Comparison of ENCODE assay signal across 19 cellular contexts in genomic region chr3:156628095-156628690, GRCh38. TPM values are rescaled to one million over a fixed set of nuclear protein-coding genes. Genes with fewer than 3 reads are reported as not detected.
DNase-seq lines count a peak whose midpoint lies in the region; ATAC-seq and TF ChIP-seq lines count a peak whose summit lies in the region.
"Had no signal": no experiment of that assay in that cellular context is flagged by ENCODE, and none has a peak within 500 bp of the region (broad histone marks: within the 10 kb centered on the region; RNA-seq: fewer than 3 reads in every experiment).

No MANE protein-coding gene starts in this region.

- peak; percentile 81 for DNase-seq in Caki2 (ENCODE audit: low read depth)
- DNase-seq in endodermal cell = no peak
- DNase-seq in lower lobe of right lung = no peak
- no peak for DNase-seq in GM20000 (ENCODE audit: low spot score)
- DNase-seq in COR-L47 (lab: John Stamatoyannopoulos, UW) = no peak
- DNase-seq: activated CD4-positive, alpha-beta T cell treated with anti-CD3 and anti-CD28 coated beads, Interleukin-2, amount 10 ng/mL, durations not matched to agents 24 days and 14 days; activated gamma-delta T cell treated with Interleukin-2 at 50 U/mL for 16 hours; anterior cingulate cortex; NCI-H1436 treated with DMSO at 0.1 percent for 48 hours; NCI-H345; NK-92 treated with Interleukin-12 subunit alpha and Interleukin-12 subunit beta, amount 100 ng/mL, for 24 hours; posterior cingulate gyrus; small intestine; stimulated activated CD4-positive, alpha-beta T cell treated with anti-CD3 and anti-CD28 coated beads, Interleukin-4, amount 100 ng/mL, for 1 hour had no signal

- H3K27ac Mint-ChIP-seq in endodermal cell = no peak overlapping the region
- H3K27ac Mint-ChIP-seq: activated CD4-positive, alpha-beta T cell treated with anti-CD3 and anti-CD28 coated beads, Interleukin-2, amount 10 ng/mL, durations not matched to agents 24 days and 14 days; natural killer cell treated with Interleukin-12 subunit alpha and Interleukin-12 subunit beta and Interleukin-15 and Interleukin-18, amount 100 ng/mL, for 72 hours had no signal

- TF ChIP-seq CTCF in endodermal cell (conservative IDR thresholded peaks at IDR 0.05) = no peak
- TF ChIP-seq CTCF in lower lobe of right lung (IDR thresholded peaks at IDR 0.05) = no peak
- no peak for TF ChIP-seq CTCF in GM20000 (IDR thresholded peaks at IDR 0.05; ENCODE audit: extremely low read depth, missing control alignments)

- H3K36me3 ChIP-seq in endodermal cell (ENCODE audit: control insufficient read depth, insufficient read depth, low read length) (no peaks in the 10 kb centered on the region), lower lobe of right lung (no peaks in the 10 kb centered on the region)

- ATAC-seq in lower lobe of right lung (peak in 1 of 2 donors; percentile 5), GM19452 (IDR thresholded peaks at IDR 0.05; ENCODE audit: unreplicated experiment) (no peak), GM18517 (IDR thresholded peaks at IDR 0.05; ENCODE audit: unreplicated experiment) (no peak)
- ATAC-seq: foreskin keratinocyte; natural killer cell treated with Interleukin-12 subunit alpha and Interleukin-12 subunit beta and Interleukin-15 and Interleukin-18, amount 100 ng/mL, for 72 hours had no signal

- in situ Hi-C loops in Caki2 (cut with HindIII; ENCODE audit: low pct_unique_long_range_greater_than_20kb, low sequenced_read_pairs) = no loop called here

- no peak overlapping the region for H3K4me3 Mint-ChIP-seq in endodermal cell
- H3K4me3 Mint-ChIP-seq: activated CD4-positive, alpha-beta T cell treated with anti-CD3 and anti-CD28 coated beads, Interleukin-2, amount 10 ng/mL, durations not matched to agents 24 days and 14 days; natural killer cell treated with Interleukin-12 subunit alpha and Interleukin-12 subunit beta and Interleukin-15 and Interleukin-18, amount 100 ng/mL, for 72 hours had no signal

- no peak overlapping the region for H3K27ac ChIP-seq in endodermal cell (ENCODE audit: low read depth, low read length)
- H3K27ac ChIP-seq in lower lobe of right lung = peak overlapping the region; percentile 46
- H3K27ac ChIP-seq: foreskin keratinocyte had no signal

- no peak for TF ChIP-seq RAD21 in Ishikawa (IDR thresholded peaks at IDR 0.05; ENCODE audit: low read depth)

- H3K27me3 ChIP-seq in endodermal cell (ENCODE audit: control insufficient read depth, insufficient read depth, low read length, poor library complexity, severe bottlenecking) (no peaks in the 10 kb centered on the region), lower lobe of right lung (ENCODE audit: low read depth) (no peaks in the 10 kb centered on the region)
- H3K27me3 ChIP-seq: foreskin keratinocyte had no signal

- H3K9me3 Mint-ChIP-seq in endodermal cell = no peaks in the 10 kb centered on the region
- H3K9me3 Mint-ChIP-seq: activated CD4-positive, alpha-beta T cell treated with anti-CD3 and anti-CD28 coated beads, Interleukin-2, amount 10 ng/mL, durations not matched to agents 24 days and 14 days; natural killer cell treated with Interleukin-12 subunit alpha and Interleukin-12 subunit beta and Interleukin-15 and Interleukin-18, amount 100 ng/mL, for 72 hours had no signal

- TF ChIP-seq EP300 in Ishikawa (IDR thresholded peaks at IDR 0.05; ENCODE audit: borderline replicate concordance) = peak; percentile 71

- peak overlapping the region; percentile 3 for H3K4me3 ChIP-seq in endodermal cell (ENCODE audit: low read length)
- H3K4me3 ChIP-seq in lower lobe of right lung = no peak overlapping the region

- intact Hi-C loops in lower lobe of right lung (cut with DNase I) = no loop called here

- WGBS in endodermal cell (ENCODE audit: insufficient coverage in 1 of 2, insufficient read length in 1 of 2), 2 experiments = 90 to 93% methylated on average over 2 to 3 of the region's 3 CpGs

- H3K9me3 ChIP-seq in endodermal cell (ENCODE audit: control insufficient read depth, low read length) (no peaks in the 10 kb centered on the region), lower lobe of right lung (no peaks in the 10 kb centered on the region)

- no peaks in the 10 kb centered on the region for H3K36me3 Mint-ChIP-seq in endodermal cell (ENCODE audit: low read depth)
- H3K36me3 Mint-ChIP-seq: natural killer cell treated with Interleukin-12 subunit alpha and Interleukin-12 subunit beta and Interleukin-15 and Interleukin-18, amount 100 ng/mL, for 72 hours had no signal

- H3K9ac ChIP-seq in endodermal cell (ENCODE audit: extremely low read depth, low read length, poor library complexity, severe bottlenecking) = no peak overlapping the region

- no peaks in the 10 kb centered on the region for H3K27me3 Mint-ChIP-seq in endodermal cell (ENCODE audit: insufficient read depth)
- H3K27me3 Mint-ChIP-seq: natural killer cell treated with Interleukin-12 subunit alpha and Interleukin-12 subunit beta and Interleukin-15 and Interleukin-18, amount 100 ng/mL, for 72 hours had no signal

- H3K4me1 Mint-ChIP-seq in endodermal cell = peaks cover 37% of the 10 kb centered on the region

- peaks cover 32% of the 10 kb centered on the region for H3K4me1 ChIP-seq in endodermal cell (ENCODE audit: control insufficient read depth, insufficient read depth, low read length)
- H3K4me1 ChIP-seq in lower lobe of right lung = peaks cover 19% of the 10 kb centered on the region

TF ChIP-seq in Ishikawa, 13 proteins besides CTCF, POLR2A, EP300 and RAD21:
- TF ChIP-seq USF1 (IDR thresholded peaks at IDR 0.05) (no peak), ZBTB7A (IDR thresholded peaks at IDR 0.05; ENCODE audit: low read depth) (no peak), TAF1 (IDR thresholded peaks at IDR 0.05; ENCODE audit: low read depth) (no peak), EGR1 (IDR thresholded peaks at IDR 0.05) (no peak), FOXM1 (IDR thresholded peaks at IDR 0.05; ENCODE audit: borderline replicate concordance, low read depth) (peak; percentile 50; the same call in 1 of the 2 replicates), REST (IDR thresholded peaks at IDR 0.05; ENCODE audit: low read depth) (no peak), TEAD4 (IDR thresholded peaks at IDR 0.05) (peak; percentile 98), CREB1 (IDR thresholded peaks at IDR 0.05; ENCODE audit: low read depth) (no peak), MAX (IDR thresholded peaks at IDR 0.05) (no peak), CEBPB (IDR thresholded peaks at IDR 0.05) (peak; percentile 100), NFIC (IDR thresholded peaks at IDR 0.05) (no peak; the same call in 1 of the 2 replicates), TCF12 (IDR thresholded peaks at IDR 0.05; ENCODE audit: low read depth) (peak; percentile 52), YY1 (IDR thresholded peaks at IDR 0.05; ENCODE audit: low read depth) (no peak)
TF ChIP-seq in Ishikawa: peak in this region for 4.

RNA-seq across cellular contexts. Expression of gene TIPARP, which starts 46.2 kb away (rescaled TPM):
- total RNA-seq in Caki2 (2014; rRNA removed; shearing (Covaris generic); ENCODE audit: low replicate concordance) = 14.3 and 16.5 TPM in 2 replicates
- total RNA-seq in endodermal cell (10 to 100 TPM; 27.1 to 34.3 TPM), lower lobe of right lung (58.0 TPM)
- 14.8 TPM for polyA plus RNA-seq in endodermal cell (2013, experiment 1 of 2)
- 14.7 TPM for polyA plus RNA-seq in endodermal cell (2013, experiment 2 of 2)
